In the genomic region with DNA sequence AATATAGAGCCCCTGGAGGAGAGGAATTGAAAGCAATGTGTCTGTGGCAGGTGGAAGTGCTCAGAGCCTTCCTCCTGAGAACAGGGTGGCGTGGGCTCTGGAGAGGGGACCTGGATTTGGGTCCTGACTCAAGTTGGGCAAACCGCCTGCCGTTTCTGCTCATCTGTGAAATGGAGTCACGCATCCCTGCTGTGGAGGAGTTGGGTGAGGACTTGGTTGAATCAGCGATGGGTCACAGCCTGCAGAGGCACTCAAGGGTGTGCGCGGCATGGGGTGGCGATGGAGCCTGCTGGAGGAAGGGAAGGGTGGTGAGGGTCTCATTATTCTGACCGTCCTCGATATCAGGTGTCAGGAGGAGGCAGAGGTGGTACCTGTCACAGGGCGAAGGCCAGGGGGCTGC, we compare ENCODE assay signal across 1 cellular context.
TF ChIP-seq lines count a peak whose summit lies in the region.

No MANE protein-coding gene starts in this region.

TF ChIP-seq in HepG2, 621 proteins besides CTCF, POLR2A, EP300 and RAD21:
- TF ChIP-seq SALL2 (CRISPR knock-in tag; IDR thresholded peaks at IDR 0.05): no peak
- TF ChIP-seq ZNF263 (CRISPR knock-in tag; IDR thresholded peaks at IDR 0.05): no peak
- no peak for TF ChIP-seq ZNF33A (CRISPR knock-in tag; IDR thresholded peaks at IDR 0.05; ENCODE audit: borderline replicate concordance)
- TF ChIP-seq, protein P1, sequence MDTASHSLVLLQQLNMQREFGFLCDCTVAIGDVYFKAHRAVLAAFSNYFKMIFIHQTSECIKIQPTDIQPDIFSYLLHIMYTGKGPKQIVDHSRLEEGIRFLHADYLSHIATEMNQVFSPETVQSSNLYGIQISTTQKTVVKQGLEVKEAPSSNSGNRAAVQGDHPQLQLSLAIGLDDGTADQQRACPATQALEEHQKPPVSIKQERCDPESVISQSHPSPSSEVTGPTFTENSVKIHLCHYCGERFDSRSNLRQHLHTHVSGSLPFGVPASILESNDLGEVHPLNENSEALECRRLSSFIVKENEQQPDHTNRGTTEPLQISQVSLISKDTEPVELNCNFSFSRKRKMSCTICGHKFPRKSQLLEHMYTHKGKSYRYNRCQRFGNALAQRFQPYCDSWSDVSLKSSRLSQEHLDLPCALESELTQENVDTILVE (CRISPR knock-in tag; IDR thresholded peaks at IDR 0.05): no peak
- TF ChIP-seq PAF1 (CRISPR knock-in tag; IDR thresholded peaks at IDR 0.05): no peak
- TF ChIP-seq SATB2 (CRISPR knock-in tag; IDR thresholded peaks at IDR 0.05): no peak
- no peak for TF ChIP-seq MIER3 (CRISPR knock-in tag; IDR thresholded peaks at IDR 0.05; ENCODE audit: borderline replicate concordance)
- TF ChIP-seq ZNF362 (CRISPR knock-in tag; IDR thresholded peaks at IDR 0.05; ENCODE audit: borderline replicate concordance): no peak
- no peak for TF ChIP-seq PITX1 (CRISPR knock-in tag; IDR thresholded peaks at IDR 0.05)
- no peak for TF ChIP-seq JUND (CRISPR knock-in tag; IDR thresholded peaks at IDR 0.05)
- no peak for TF ChIP-seq NKX3-1 (CRISPR knock-in tag; IDR thresholded peaks at IDR 0.05)
- no peak for TF ChIP-seq NR3C1 (CRISPR knock-in tag; IDR thresholded peaks at IDR 0.05)
- no peak for TF ChIP-seq PRPF4 (IDR thresholded peaks at IDR 0.05; ENCODE audit: low read depth, low read length, poor library complexity, severe bottlenecking)
TF ChIP-seq in HepG2: peak in this region for 0.
